ENCODE assay signal across 1 cellular context in the genomic region with DNA sequence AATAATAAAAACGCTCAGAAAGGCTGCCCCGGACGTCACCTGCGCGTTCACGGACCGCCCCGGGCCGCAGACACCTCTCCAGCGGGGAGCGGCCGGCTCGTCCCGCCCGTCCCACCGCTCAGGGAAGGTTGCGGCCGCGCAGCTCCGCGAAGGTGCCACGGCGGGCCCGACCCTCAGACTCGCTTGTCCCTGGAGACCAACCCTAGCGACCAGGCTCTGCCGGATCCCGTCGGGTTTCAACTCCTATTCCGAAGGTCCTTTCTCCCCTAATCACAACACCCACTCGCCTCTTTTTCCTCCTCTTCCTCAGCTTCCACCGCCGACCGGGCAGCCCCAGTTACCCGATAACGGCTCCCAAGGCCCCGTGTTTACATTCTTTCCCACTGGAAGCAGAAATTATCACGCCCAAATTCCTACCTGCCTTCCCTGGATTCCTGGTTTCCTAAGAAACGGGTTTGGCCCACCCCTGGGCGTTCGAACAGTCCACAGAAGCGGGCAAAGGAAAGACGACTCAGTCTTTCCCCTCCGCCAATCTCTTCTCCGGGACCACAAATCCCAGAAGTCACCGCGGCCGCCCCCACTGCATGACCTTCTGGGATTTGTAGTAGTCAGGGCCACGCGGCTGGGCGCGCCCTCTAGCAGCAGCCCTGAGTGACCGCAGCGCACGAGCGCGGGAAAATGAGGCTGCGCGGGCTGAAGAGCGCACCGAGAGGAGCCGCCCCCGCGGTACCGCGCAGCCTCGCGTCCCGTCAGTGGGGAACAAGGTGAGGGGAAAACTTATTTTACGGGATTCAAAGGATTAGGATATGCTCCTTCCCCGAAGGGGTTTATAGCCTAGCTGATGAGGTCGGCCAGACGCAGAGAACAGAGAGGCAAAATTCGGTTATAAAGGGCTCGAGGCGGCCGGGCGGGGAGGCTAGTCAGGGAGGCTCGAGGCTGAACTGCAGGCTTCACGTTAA.
TF ChIP-seq lines count a peak whose summit lies in the region.

A gene with protein sequence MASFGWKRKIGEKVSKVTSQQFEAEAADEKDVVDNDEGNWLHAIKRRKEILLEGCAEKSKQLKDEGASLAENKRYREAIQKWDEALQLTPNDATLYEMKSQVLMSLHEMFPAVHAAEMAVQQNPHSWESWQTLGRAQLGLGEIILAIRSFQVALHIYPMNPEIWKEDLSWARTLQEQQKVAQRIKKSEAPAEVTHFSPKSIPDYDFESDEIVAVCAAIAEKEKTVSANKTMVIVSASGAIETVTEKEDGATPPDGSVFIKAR (minus strand): TSS at position 555 of the 959 bp plus-strand sequence. CDS start 8,943 bp downstream, outside the sequence.

TF ChIP-seq in K562, 482 proteins besides CTCF, POLR2A, EP300 and RAD21 (continued from another document and continues in another):
- TF ChIP-seq, protein P1, sequence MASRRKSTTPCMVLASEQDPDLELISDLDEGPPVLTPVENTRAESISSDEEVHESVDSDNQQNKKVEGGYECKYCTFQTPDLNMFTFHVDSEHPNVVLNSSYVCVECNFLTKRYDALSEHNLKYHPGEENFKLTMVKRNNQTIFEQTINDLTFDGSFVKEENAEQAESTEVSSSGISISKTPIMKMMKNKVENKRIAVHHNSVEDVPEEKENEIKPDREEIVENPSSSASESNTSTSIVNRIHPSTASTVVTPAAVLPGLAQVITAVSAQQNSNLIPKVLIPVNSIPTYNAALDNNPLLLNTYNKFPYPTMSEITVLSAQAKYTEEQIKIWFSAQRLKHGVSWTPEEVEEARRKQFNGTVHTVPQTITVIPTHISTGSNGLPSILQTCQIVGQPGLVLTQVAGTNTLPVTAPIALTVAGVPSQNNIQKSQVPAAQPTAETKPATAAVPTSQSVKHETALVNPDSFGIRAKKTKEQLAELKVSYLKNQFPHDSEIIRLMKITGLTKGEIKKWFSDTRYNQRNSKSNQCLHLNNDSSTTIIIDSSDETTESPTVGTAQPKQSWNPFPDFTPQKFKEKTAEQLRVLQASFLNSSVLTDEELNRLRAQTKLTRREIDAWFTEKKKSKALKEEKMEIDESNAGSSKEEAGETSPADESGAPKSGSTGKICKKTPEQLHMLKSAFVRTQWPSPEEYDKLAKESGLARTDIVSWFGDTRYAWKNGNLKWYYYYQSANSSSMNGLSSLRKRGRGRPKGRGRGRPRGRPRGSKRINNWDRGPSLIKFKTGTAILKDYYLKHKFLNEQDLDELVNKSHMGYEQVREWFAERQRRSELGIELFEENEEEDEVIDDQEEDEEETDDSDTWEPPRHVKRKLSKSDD (conservative IDR thresholded peaks at IDR 0.05; ENCODE audit: low read length): 0 out of 2 replicates have a peak, but pooled peaks have one; percentile 19
- TF ChIP-seq, protein P2, sequence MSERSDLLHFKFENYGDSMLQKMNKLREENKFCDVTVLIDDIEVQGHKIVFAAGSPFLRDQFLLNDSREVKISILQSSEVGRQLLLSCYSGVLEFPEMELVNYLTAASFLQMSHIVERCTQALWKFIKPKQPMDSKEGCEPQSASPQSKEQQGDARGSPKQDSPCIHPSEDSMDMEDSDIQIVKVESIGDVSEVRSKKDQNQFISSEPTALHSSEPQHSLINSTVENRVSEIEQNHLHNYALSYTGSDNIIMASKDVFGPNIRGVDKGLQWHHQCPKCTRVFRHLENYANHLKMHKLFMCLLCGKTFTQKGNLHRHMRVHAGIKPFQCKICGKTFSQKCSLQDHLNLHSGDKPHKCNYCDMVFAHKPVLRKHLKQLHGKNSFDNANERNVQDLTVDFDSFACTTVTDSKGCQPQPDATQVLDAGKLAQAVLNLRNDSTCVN (CRISPR knock-in tag; IDR thresholded peaks at IDR 0.05): peak; percentile 81; the same call in 1 of the 2 replicates
- TF ChIP-seq, protein P3, sequence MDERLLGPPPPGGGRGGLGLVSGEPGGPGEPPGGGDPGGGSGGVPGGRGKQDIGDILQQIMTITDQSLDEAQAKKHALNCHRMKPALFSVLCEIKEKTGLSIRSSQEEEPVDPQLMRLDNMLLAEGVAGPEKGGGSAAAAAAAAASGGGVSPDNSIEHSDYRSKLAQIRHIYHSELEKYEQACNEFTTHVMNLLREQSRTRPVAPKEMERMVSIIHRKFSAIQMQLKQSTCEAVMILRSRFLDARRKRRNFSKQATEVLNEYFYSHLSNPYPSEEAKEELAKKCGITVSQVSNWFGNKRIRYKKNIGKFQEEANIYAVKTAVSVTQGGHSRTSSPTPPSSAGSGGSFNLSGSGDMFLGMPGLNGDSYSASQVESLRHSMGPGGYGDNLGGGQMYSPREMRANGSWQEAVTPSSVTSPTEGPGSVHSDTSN (CRISPR knock-in tag; IDR thresholded peaks at IDR 0.05; ENCODE audit: low read depth): no peak
- TF ChIP-seq, protein P3 (tag; conservative IDR thresholded peaks at IDR 0.05; ENCODE audit: low read depth): no peak
- TF ChIP-seq NFYB (IDR thresholded peaks at IDR 0.05; ENCODE audit: extremely low read depth, insufficient read length) (no peak), NR2C1 (IDR thresholded peaks at IDR 0.05) (peak; percentile 90), NR2C1 (tag; IDR thresholded peaks at IDR 0.05) (peak; percentile 96), NFE2L1 (tag; IDR thresholded peaks at IDR 0.05; ENCODE audit: borderline replicate concordance, low read depth) (no peak), MEF2D (tag; conservative IDR thresholded peaks at IDR 0.05; ENCODE audit: low read depth) (no peak), YY1 (IDR thresholded peaks at IDR 0.05; ENCODE audit: borderline replicate concordance in 1 of 3, control insufficient read depth in 1 of 3, extremely low read depth in 1 of 3, insufficient read depth in 3 of 3, insufficient read length in 1 of 3, insufficient replicate concordance in 2 of 3, low read depth in 1 of 3, low read length in 2 of 3) (peak in 2 of 3 experiments; percentile 75 to 78), ZBTB1 (CRISPR knock-in tag; IDR thresholded peaks at IDR 0.05; ENCODE audit: borderline replicate concordance, low read depth) (peak; percentile 83; the same call in 1 of the 2 replicates), GATAD2A (IDR thresholded peaks at IDR 0.05) (no peak), SMARCC2 (IDR thresholded peaks at IDR 0.05; ENCODE audit: low read depth) (no peak), PCBP2 (IDR thresholded peaks at IDR 0.05; ENCODE audit: low read depth, low read length, poor library complexity, severe bottlenecking) (no peak), SMARCB1 (IDR thresholded peaks at IDR 0.05; ENCODE audit: insufficient read length, low read depth) (no peak), ZFP36 (IDR thresholded peaks at IDR 0.05; ENCODE audit: low read depth, low read length, partially characterized antibody) (no peak), HDAC3 (IDR thresholded peaks at IDR 0.05; ENCODE audit: borderline replicate concordance, partially characterized antibody) (no peak), TSC22D4 (tag; IDR thresholded peaks at IDR 0.05) (no peak), XRCC5 (IDR thresholded peaks at IDR 0.05; ENCODE audit: low read depth, low read length) (peak; percentile 88; the same call in 1 of the 2 replicates), ARID1B (IDR thresholded peaks at IDR 0.05) (no peak), SREBF2 (CRISPR knock-in tag; IDR thresholded peaks at IDR 0.05) (0 out of 2 replicates have a peak, but pooled peaks have one; percentile 61), PPARD (CRISPR knock-in tag; IDR thresholded peaks at IDR 0.05) (no peak), XRCC3 (IDR thresholded peaks at IDR 0.05) (no peak), FIP1L1 (IDR thresholded peaks at IDR 0.05; ENCODE audit: low read depth, low read length, poor library complexity, severe bottlenecking) (no peak), ASH1L (IDR thresholded peaks at IDR 0.05; ENCODE audit: borderline replicate concordance, low read depth, partially characterized antibody) (no peak), POLR2H (tag; IDR thresholded peaks at IDR 0.05; ENCODE audit: low read depth) (no peak)
- TF ChIP-seq, protein P4, sequence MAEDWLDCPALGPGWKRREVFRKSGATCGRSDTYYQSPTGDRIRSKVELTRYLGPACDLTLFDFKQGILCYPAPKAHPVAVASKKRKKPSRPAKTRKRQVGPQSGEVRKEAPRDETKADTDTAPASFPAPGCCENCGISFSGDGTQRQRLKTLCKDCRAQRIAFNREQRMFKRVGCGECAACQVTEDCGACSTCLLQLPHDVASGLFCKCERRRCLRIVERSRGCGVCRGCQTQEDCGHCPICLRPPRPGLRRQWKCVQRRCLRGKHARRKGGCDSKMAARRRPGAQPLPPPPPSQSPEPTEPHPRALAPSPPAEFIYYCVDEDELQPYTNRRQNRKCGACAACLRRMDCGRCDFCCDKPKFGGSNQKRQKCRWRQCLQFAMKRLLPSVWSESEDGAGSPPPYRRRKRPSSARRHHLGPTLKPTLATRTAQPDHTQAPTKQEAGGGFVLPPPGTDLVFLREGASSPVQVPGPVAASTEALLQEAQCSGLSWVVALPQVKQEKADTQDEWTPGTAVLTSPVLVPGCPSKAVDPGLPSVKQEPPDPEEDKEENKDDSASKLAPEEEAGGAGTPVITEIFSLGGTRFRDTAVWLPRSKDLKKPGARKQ (CRISPR knock-in tag; IDR thresholded peaks at IDR 0.05): peak; percentile 92
- TF ChIP-seq, protein P5, sequence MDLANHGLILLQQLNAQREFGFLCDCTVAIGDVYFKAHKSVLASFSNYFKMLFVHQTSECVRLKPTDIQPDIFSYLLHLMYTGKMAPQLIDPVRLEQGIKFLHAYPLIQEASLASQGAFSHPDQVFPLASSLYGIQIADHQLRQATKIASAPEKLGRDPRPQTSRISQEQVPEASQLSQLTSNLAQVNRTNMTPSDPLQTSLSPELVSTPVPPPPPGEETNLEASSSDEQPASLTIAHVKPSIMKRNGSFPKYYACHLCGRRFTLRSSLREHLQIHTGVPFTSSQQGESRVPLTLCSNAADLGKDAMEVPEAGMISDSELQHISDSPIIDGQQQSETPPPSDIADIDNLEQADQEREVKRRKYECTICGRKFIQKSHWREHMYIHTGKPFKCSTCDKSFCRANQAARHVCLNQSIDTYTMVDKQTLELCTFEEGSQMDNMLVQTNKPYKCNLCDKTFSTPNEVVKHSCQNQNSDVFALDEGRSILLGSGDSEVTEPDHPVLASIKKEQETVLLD (IDR thresholded peaks at IDR 0.05): peak; percentile 82
- TF ChIP-seq, protein P6, sequence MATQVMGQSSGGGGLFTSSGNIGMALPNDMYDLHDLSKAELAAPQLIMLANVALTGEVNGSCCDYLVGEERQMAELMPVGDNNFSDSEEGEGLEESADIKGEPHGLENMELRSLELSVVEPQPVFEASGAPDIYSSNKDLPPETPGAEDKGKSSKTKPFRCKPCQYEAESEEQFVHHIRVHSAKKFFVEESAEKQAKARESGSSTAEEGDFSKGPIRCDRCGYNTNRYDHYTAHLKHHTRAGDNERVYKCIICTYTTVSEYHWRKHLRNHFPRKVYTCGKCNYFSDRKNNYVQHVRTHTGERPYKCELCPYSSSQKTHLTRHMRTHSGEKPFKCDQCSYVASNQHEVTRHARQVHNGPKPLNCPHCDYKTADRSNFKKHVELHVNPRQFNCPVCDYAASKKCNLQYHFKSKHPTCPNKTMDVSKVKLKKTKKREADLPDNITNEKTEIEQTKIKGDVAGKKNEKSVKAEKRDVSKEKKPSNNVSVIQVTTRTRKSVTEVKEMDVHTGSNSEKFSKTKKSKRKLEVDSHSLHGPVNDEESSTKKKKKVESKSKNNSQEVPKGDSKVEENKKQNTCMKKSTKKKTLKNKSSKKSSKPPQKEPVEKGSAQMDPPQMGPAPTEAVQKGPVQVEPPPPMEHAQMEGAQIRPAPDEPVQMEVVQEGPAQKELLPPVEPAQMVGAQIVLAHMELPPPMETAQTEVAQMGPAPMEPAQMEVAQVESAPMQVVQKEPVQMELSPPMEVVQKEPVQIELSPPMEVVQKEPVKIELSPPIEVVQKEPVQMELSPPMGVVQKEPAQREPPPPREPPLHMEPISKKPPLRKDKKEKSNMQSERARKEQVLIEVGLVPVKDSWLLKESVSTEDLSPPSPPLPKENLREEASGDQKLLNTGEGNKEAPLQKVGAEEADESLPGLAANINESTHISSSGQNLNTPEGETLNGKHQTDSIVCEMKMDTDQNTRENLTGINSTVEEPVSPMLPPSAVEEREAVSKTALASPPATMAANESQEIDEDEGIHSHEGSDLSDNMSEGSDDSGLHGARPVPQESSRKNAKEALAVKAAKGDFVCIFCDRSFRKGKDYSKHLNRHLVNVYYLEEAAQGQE (CRISPR knock-in tag; IDR thresholded peaks at IDR 0.05; ENCODE audit: low read depth): no peak
